ENCODE assay signal across 8 cellular contexts in genomic region chr17:49708515-49709161, GRCh38. TPM values are rescaled to one million over a fixed set of nuclear protein-coding genes. Genes with fewer than 3 reads are reported as not detected.
DNase-seq lines count a peak whose midpoint lies in the region; ATAC-seq and TF ChIP-seq lines count a peak whose summit lies in the region.

No MANE protein-coding gene starts in this region.

- H2BK15ac ChIP-seq in H9 (ENCODE audit: low read depth, low read length) = no peak overlapping the region

- no peak overlapping the region for H2BK12ac ChIP-seq in H9 (ENCODE audit: insufficient read length, low read depth, low read length)

- no peak overlapping the region for H3K23ac ChIP-seq in H9 (ENCODE audit: insufficient read length, low read depth, low read length)

- H3K4me2 ChIP-seq in H9 (ENCODE audit: insufficient read depth, insufficient read length, low read length) = no peak overlapping the region

- H4K5ac ChIP-seq in H9 (ENCODE audit: insufficient read length, low read depth, low read length) = no peak overlapping the region

- H3K56ac ChIP-seq in H9 (ENCODE audit: insufficient read length, low read depth, low read length) = no peak overlapping the region

- no CpG with 5 or more reads among the region's 14 CpGs for WGBS in H9 (ENCODE audit: extremely low coverage, insufficient read length, low lambda C conversion rate)

- peaks cover 10 to 14% of the 10 kb centered on the region in 2 experiments for H3K4me1 Mint-ChIP-seq in H9

- H3K27ac ChIP-seq in 22Rv1 (peak overlapping the region; percentile 83), H9 (ENCODE audit: insufficient read length, low read depth, low read length) (no peak overlapping the region), foreskin keratinocyte (no peak overlapping the region), skin epidermis (peak overlapping the region in 20 of 21 experiments; percentile 91 to 100 (median 97))

- H3K79me2 ChIP-seq in H9 (ENCODE audit: insufficient read depth, low read length) = peaks cover 3% of the 10 kb centered on the region; the same call in 1 of the 2 replicates

- H2AFZ ChIP-seq in H9 (ENCODE audit: low read length) = no peak overlapping the region

- H3T11ph ChIP-seq in H9 (ENCODE audit: low read length) = no peak overlapping the region

- peaks cover 11 to 33% (median 26%) of the 10 kb centered on the region in 3 experiments; a peak in 6 of 7 replicates for H3K36me3 Mint-ChIP-seq in H9 (ENCODE audit: insufficient read depth in 1 of 3, low read depth in 3 of 3)

- no peak overlapping the region for H4K8ac ChIP-seq in H9 (replicated peaks; ENCODE audit: insufficient read length, low read depth, low read length)

- H3K27me3 ChIP-seq in H9 (ENCODE audit: insufficient read depth, low read length) (no peaks in the 10 kb centered on the region), foreskin keratinocyte (no peaks in the 10 kb centered on the region)

- no peaks in the 10 kb centered on the region for H3K9me3 ChIP-seq in H9 (ENCODE audit: control insufficient read depth, low read depth, low read length)

- no peak overlapping the region for H3K9ac ChIP-seq in H9 (ENCODE audit: extremely low read depth, insufficient read length, low read length)

- no peaks in the 10 kb centered on the region for H3K79me1 ChIP-seq in H9 (ENCODE audit: insufficient read depth, low read depth, low read length, poor library complexity, severe bottlenecking)

- no peak overlapping the region for H2BK20ac ChIP-seq in H9 (ENCODE audit: low read depth, low read length, poor library complexity, severe bottlenecking)

- H3K27me3 Mint-ChIP-seq in H9 (ENCODE audit: low read depth) = no peaks in the 10 kb centered on the region

- no peak overlapping the region for H2AK5ac ChIP-seq in H9 (ENCODE audit: insufficient read length, low read length)

- peak overlapping the region; percentile 75 to 79 (median 77); a peak in 4 of 7 replicates for H3K27ac Mint-ChIP-seq in H9

- H3K4ac ChIP-seq in H9 (ENCODE audit: low read depth, low read length) = no peak overlapping the region

- H2BK5ac ChIP-seq in H9 (ENCODE audit: insufficient read length, low read length) = no peak overlapping the region

- peak overlapping the region; percentile 89 to 94; a peak in 4 of 5 replicates for H3K4me3 Mint-ChIP-seq in H9

- H3K18ac ChIP-seq in H9 (ENCODE audit: insufficient read length, low read depth, low read length) = no peak overlapping the region

- TF ChIP-seq CTCF in 22Rv1 (IDR thresholded peaks at IDR 0.05) = peak; percentile 65
- TF ChIP-seq CTCF in H9 (conservative IDR thresholded peaks at IDR 0.05) = peak; percentile 5; the same call in 1 of the 3 replicates
- 0 out of 2 replicates have a peak, but pooled peaks have one; percentile 0 for TF ChIP-seq CTCF in WI38 (IDR thresholded peaks at IDR 0.05; ENCODE audit: low read depth, low read length)
- TF ChIP-seq CTCF in foreskin keratinocyte (conservative IDR thresholded peaks at IDR 0.05) = no peak

- no peaks in the 10 kb centered on the region for H3K9me3 Mint-ChIP-seq in H9

- H3K14ac ChIP-seq in H9 (ENCODE audit: insufficient read depth, low read length) = no peak overlapping the region

- ATAC-seq in foreskin keratinocyte (peak; percentile 34), HG02870 (IDR thresholded peaks at IDR 0.05; ENCODE audit: unreplicated experiment) (no peak)

- no peak overlapping the region for H4K91ac ChIP-seq in H9 (ENCODE audit: insufficient read length, low read depth, low read length)

- DNase-seq in H9 = peak; percentile 68
- no peak for DNase-seq in foreskin keratinocyte
- DNase-seq in NCI-H2107 (lab: John Stamatoyannopoulos, UW) = no peak
- DNase-seq in NCI-H1092 treated with DMSO at 0.1 percent for 48 hours (lab: John Stamatoyannopoulos, UW) = no peak

- peaks cover 4% of the 10 kb centered on the region for H3K23me2 ChIP-seq in H9 (ENCODE audit: insufficient read length, low read depth, low read length, poor library complexity, severe bottlenecking)

- H2BK120ac ChIP-seq in H9 (ENCODE audit: low read depth, low read length, poor library complexity, severe bottlenecking) = no peak overlapping the region

- H3K4me1 ChIP-seq in H9 (ENCODE audit: insufficient read depth, low read length) = no peaks in the 10 kb centered on the region
- peaks cover 4% of the 10 kb centered on the region for H3K4me1 ChIP-seq in foreskin keratinocyte

- peak overlapping the region; percentile 98 for H3K4me3 ChIP-seq in WI38 (ENCODE audit: low read depth, low read length)
- peak overlapping the region; percentile 85 to 99 (median 90) for H3K4me3 ChIP-seq in skin epidermis

- H4K20me1 ChIP-seq in H9 (ENCODE audit: control insufficient read depth, insufficient read depth, insufficient read length) = no peaks in the 10 kb centered on the region

RNA-seq across cellular contexts. Expression of gene SLC35B1, which starts 0.9 kb away (rescaled TPM):
- total RNA-seq in H9 (2021) (55.5 and 58.9 TPM in 2 replicates), foreskin keratinocyte (65.8 and 75.4 TPM in 2 replicates)
- polyA plus RNA-seq in foreskin keratinocyte = 83.5 and 91.5 TPM in 2 replicates

RNA-seq across cellular contexts. Expression of gene SPOP, which starts 30.7 kb away (rescaled TPM):
- total RNA-seq in H9 (2021) (33.7 and 35.0 TPM in 2 replicates), foreskin keratinocyte (26.4 and 27.0 TPM in 2 replicates)
- polyA plus RNA-seq in foreskin keratinocyte = 13.2 and 16.4 TPM in 2 replicates

RNA-seq across cellular contexts. Expression of gene FAM117A, which starts 55.3 kb away (rescaled TPM):
- total RNA-seq in H9 (2021) = 21.1 and 21.3 TPM in 2 replicates
- total RNA-seq in foreskin keratinocyte = 6.9 and 7.2 TPM in 2 replicates
- polyA plus RNA-seq in foreskin keratinocyte = 6.9 and 8.3 TPM in 2 replicates

Comparison
In these comparisons a context has a peak if more than half of its experiments do, and no peak if none do; other contexts are left out.
1. H3K27ac ChIP-seq: peak in 22Rv1 (single experiment) and skin epidermis (20 of 21); none in H9 (single experiment) and foreskin keratinocyte (single experiment).